In genomic region chr2:137964859-137965459, GRCh38 we compare ENCODE assay signal across 2 cellular contexts.
TF ChIP-seq lines count a peak whose summit lies in the region.

No MANE protein-coding gene starts in this region.

TF ChIP-seq in HEK293, 187 proteins besides CTCF, POLR2A, EP300 and RAD21:
- TF ChIP-seq ZNF211 (tag by site-specific recombination; IDR thresholded peaks at IDR 0.05; ENCODE audit: low read depth), result no peak
- no peak for TF ChIP-seq ZSCAN4 (tag by site-specific recombination; IDR thresholded peaks at IDR 0.05)
- no peak for TF ChIP-seq GFI1B (tag by site-specific recombination; IDR thresholded peaks at IDR 0.05)
- no peak for TF ChIP-seq PRDM4 (tag by site-specific recombination; IDR thresholded peaks at IDR 0.05)
- TF ChIP-seq ZNF394 (tag by site-specific recombination; IDR thresholded peaks at IDR 0.05; ENCODE audit: borderline replicate concordance), result no peak
- TF ChIP-seq ZNF530 (tag by site-specific recombination; IDR thresholded peaks at IDR 0.05; ENCODE audit: low read depth), result no peak
- no peak for TF ChIP-seq ZNF423 (tag by site-specific recombination; IDR thresholded peaks at IDR 0.05)
- TF ChIP-seq ZNF184 (tag by site-specific recombination; IDR thresholded peaks at IDR 0.05), result no peak

TF ChIP-seq in HepG2, 621 proteins besides CTCF, POLR2A, EP300 and RAD21 (continues in another document):
- TF ChIP-seq ZSCAN22 (CRISPR knock-in tag; IDR thresholded peaks at IDR 0.05) (no peak), AFF4 (CRISPR knock-in tag; IDR thresholded peaks at IDR 0.05) (peak; percentile 57; the same call in 1 of the 2 replicates), ZC3H4 (CRISPR knock-in tag; IDR thresholded peaks at IDR 0.05; ENCODE audit: borderline replicate concordance) (peak; percentile 91; the same call in 1 of the 2 replicates), HOMEZ (CRISPR knock-in tag; IDR thresholded peaks at IDR 0.05; ENCODE audit: low read depth) (no peak), ZNF224 (CRISPR knock-in tag; IDR thresholded peaks at IDR 0.05) (no peak), POLR2AphosphoS5 (IDR thresholded peaks at IDR 0.05; ENCODE audit: low read depth, low read length) (peak; percentile 15), ZNF263 (CRISPR knock-in tag; IDR thresholded peaks at IDR 0.05) (no peak), E2F1 (CRISPR knock-in tag; IDR thresholded peaks at IDR 0.05) (0 out of 2 replicates have a peak, but pooled peaks have one; percentile 2), POGK (CRISPR knock-in tag; conservative IDR thresholded peaks at IDR 0.05) (no peak), ZNF232 (CRISPR knock-in tag; IDR thresholded peaks at IDR 0.05; ENCODE audit: borderline replicate concordance) (no peak), RXRB (CRISPR knock-in tag; IDR thresholded peaks at IDR 0.05; ENCODE audit: borderline replicate concordance) (no peak), ETS1 (CRISPR knock-in tag; IDR thresholded peaks at IDR 0.05) (0 out of 2 replicates have a peak, but pooled peaks have one; percentile 1), JARID2 (CRISPR knock-in tag; IDR thresholded peaks at IDR 0.05; ENCODE audit: insufficient replicate concordance) (no peak), ZNF678 (CRISPR knock-in tag; IDR thresholded peaks at IDR 0.05) (no peak), DZIP1 (CRISPR knock-in tag; IDR thresholded peaks at IDR 0.05) (no peak), ZBED4 (CRISPR knock-in tag; IDR thresholded peaks at IDR 0.05; ENCODE audit: borderline replicate concordance) (no peak), ZSCAN9 (CRISPR knock-in tag; IDR thresholded peaks at IDR 0.05; ENCODE audit: borderline replicate concordance) (peak; percentile 1; the same call in 1 of the 2 replicates), ZNF616 (CRISPR knock-in tag; IDR thresholded peaks at IDR 0.05; ENCODE audit: low read depth) (no peak), FLYWCH1 (CRISPR knock-in tag; IDR thresholded peaks at IDR 0.05) (no peak), DBP (CRISPR knock-in tag; IDR thresholded peaks at IDR 0.05; ENCODE audit: not compliant biosample characterization) (no peak), NAIF1 (CRISPR knock-in tag; IDR thresholded peaks at IDR 0.05; ENCODE audit: borderline replicate concordance) (no peak), THRA (CRISPR knock-in tag; IDR thresholded peaks at IDR 0.05; ENCODE audit: borderline replicate concordance) (no peak), MBD4 (IDR thresholded peaks at IDR 0.05; ENCODE audit: borderline replicate concordance, low read length) (peak; percentile 89; the same call in 1 of the 2 replicates), ZNF264 (CRISPR knock-in tag; IDR thresholded peaks at IDR 0.05) (0 out of 2 replicates have a peak, but pooled peaks have one; percentile 21), ZNF816 (CRISPR knock-in tag; IDR thresholded peaks at IDR 0.05; ENCODE audit: borderline replicate concordance) (no peak; the same call in 1 of the 2 replicates), ZIK1 (CRISPR knock-in tag; IDR thresholded peaks at IDR 0.05; ENCODE audit: borderline replicate concordance, low read depth) (no peak), MLX (CRISPR knock-in tag; IDR thresholded peaks at IDR 0.05) (0 out of 2 replicates have a peak, but pooled peaks have one; percentile 4)
